28 cellular contexts compared by ENCODE assay signal in the genomic region with DNA sequence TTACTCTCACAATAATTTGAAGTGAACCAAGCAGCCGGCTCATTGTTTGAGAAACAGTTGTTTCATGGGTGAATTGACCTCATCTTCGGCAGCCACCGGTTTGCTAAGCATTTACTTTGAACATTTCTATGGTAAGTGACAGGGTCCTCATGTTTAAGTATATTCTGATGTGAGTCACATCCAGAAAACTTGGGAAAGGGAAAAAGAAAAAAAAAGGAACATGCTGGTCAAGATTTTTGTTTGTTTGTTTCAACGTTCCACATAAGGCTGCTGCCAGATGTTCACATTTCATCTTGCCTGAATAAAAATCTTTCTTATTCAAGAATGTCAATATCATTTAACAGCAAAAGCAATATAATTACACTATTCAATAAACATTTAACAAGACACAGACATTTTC.
"Had no signal": no experiment of that assay in that cellular context is flagged by ENCODE, and none has a peak within 500 bp of the region (broad histone marks: within the 10 kb centered on the region; RNA-seq: fewer than 3 reads in every experiment).

No MANE protein-coding gene starts in this region.

- H3K27me3 ChIP-seq: brain microvascular endothelial cell, colonic mucosa, gastrocnemius medialis had no signal

- FAIRE-seq: astrocyte, bronchial epithelial cell had no signal

- H3K36me3 ChIP-seq: brain microvascular endothelial cell, colonic mucosa, gastrocnemius medialis, heart left ventricle had no signal

- DNase-seq: activated CD4-positive, alpha-beta T cell treated with anti-CD3 and anti-CD28 coated beads for 4 hours; activated CD4-positive, alpha-beta T cell treated with anti-CD3 and anti-CD28 coated beads, Interleukin-2, amount 50 U/mL, for 1 hour; activated CD4-positive, alpha-beta T cell treated with anti-CD3 and anti-CD28 coated beads, Interleukin-2, amount 50 U/mL, for 48 hours; activated CD4-positive, CD25-positive, alpha-beta regulatory T cell; activated CD4-positive, CD25-positive, alpha-beta regulatory T cell treated with anti-CD3 and anti-CD28 coated beads, Interleukin-2, amount 50 U/mL, for 72 hours; activated CD8-positive, alpha-beta memory T cell treated with anti-CD3 and anti-CD28 coated beads, Interleukin-2, amount 10 ng/mL, durations not matched to agents 7 days and 5 days; activated CD8-positive, alpha-beta memory T cell treated with anti-CD3 and anti-CD28 coated beads, Interleukin-2, amount 50 U/mL, for 4 hours; activated CD8-positive, alpha-beta T cell treated with anti-CD3 and anti-CD28 coated beads for 36 hours; activated gamma-delta T cell; activated naive CD4-positive, alpha-beta T cell; activated naive CD4-positive, alpha-beta T cell treated with anti-CD3 and anti-CD28 coated beads, Interleukin-2, amount 10 ng/mL, durations not matched to agents 7 days and 5 days; activated naive CD8-positive, alpha-beta T cell treated with anti-CD3 and anti-CD28 coated beads, Interleukin-2, amount 10 ng/mL, durations not matched to agents 7 days and 5 days; activated T-cell treated with anti-CD3 and anti-CD28 coated beads, Interleukin-2, amount 50 U/mL, for 24 hours; activated T-cell treated with anti-CD3 and anti-CD28 coated beads, Interleukin-2, amount 50 U/mL, for 72 hours; amniotic stem cell; anterior cingulate cortex; brain microvascular endothelial cell; cerebellar nuclear complex; colonic mucosa; effector CD8-positive, alpha-beta T cell; gastrocnemius medialis; glutamatergic neuron; heart left ventricle; T-helper 2 cell had no signal

- ATAC-seq: activated CD8-positive, alpha-beta memory T cell treated with anti-CD3 and anti-CD28 coated beads, Interleukin-2, amount 10 ng/mL, durations not matched to agents 7 days and 5 days; activated CD8-positive, alpha-beta T cell treated with anti-CD3 and anti-CD28 coated beads for 36 hours; activated naive CD4-positive, alpha-beta T cell treated with anti-CD3 and anti-CD28 coated beads, Interleukin-2, amount 50 U/mL, for 72 hours; activated T-cell treated with anti-CD3 and anti-CD28 coated beads, Interleukin-2, amount 50 U/mL, for 72 hours; esophagus mucosa; gastrocnemius medialis; heart left ventricle had no signal

- H3K27ac ChIP-seq: brain microvascular endothelial cell, colonic mucosa, gastrocnemius medialis, heart left ventricle had no signal

- H3K9me3 ChIP-seq: colonic mucosa, gastrocnemius medialis had no signal

- H3K4me3 ChIP-seq: colonic mucosa, gastrocnemius medialis, heart left ventricle had no signal

- H3K4me1 ChIP-seq: colonic mucosa, gastrocnemius medialis, heart left ventricle had no signal
